35 cellular contexts compared by ENCODE assay signal in genomic region chr7:136193940-136194339, GRCh38.
"Had no signal": no experiment of that assay in that cellular context is flagged by ENCODE, and none has a peak within 500 bp of the region (broad histone marks: within the 10 kb centered on the region; RNA-seq: fewer than 3 reads in every experiment).

No MANE protein-coding gene starts in this region.

- H3K27me3 ChIP-seq: MG63 had no signal

- DNase-seq: Karpas-422, Kasumi-1, MG63, MM.1S, MV-4-11, NCI-H1048, NCI-H1092, NCI-H1092 treated with DMSO at 0.1 percent for 48 hours, NCI-H1105, NCI-H1105 treated with DMSO at 0.1 percent for 48 hours, NCI-H1417, NCI-H1417 treated with DMSO at 0.1 percent for 48 hours, NCI-H1436, NCI-H1436 treated with DMSO at 0.1 percent for 48 hours, NCI-H146, NCI-H1694, NCI-H1694 treated with DMSO at 0.1 percent for 48 hours, NCI-H187, NCI-H187 treated with DMSO at 0.1 percent for 48 hours, NCI-H1930, NCI-H2029, NCI-H2029 treated with DMSO at 0.1 percent for 48 hours, NCI-H2081, NCI-H2081 treated with DMSO at 0.1 percent for 48 hours, NCI-H2107, NCI-H2171, NCI-H2171 treated with DMSO at 0.1 percent for 48 hours, NCI-H2227 treated with DMSO at 0.1 percent for 48 hours, NCI-H226, NCI-H345, NCI-H446, NCI-H446 treated with DMSO at 0.1 percent for 48 hours, NCI-H510A, NCI-H510A treated with DMSO at 0.1 percent for 48 hours, NCI-H524 had no signal

- H3K9me3 ChIP-seq: MG63 had no signal

- H3K4me3 ChIP-seq: MG63 had no signal

- H3K36me3 ChIP-seq: MG63 had no signal
